Comparison of ENCODE assay signal across 23 cellular contexts in the genomic region with DNA sequence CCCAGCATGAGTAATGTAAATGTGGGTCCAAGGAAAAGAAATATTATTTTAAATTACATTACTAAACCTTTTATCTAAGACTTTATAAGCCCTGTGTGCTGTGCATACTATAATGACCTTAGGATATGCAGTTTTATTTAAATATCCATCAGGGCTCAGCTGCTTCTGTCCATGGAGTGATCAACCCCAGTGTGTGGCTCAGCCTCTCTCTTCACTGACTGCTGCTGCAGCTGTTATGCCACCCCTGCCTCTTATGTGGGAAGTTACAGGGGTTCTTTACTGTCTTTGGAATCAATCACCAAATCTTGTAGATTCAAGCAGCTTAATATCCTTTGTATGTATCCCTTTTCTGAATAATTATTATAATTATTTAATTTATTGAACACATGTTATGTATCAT. TPM values are rescaled to one million over a fixed set of nuclear protein-coding genes. Genes with fewer than 3 reads are reported as not detected.
"Had no signal": no experiment of that assay in that cellular context is flagged by ENCODE, and none has a peak within 500 bp of the region (broad histone marks: within the 10 kb centered on the region; RNA-seq: fewer than 3 reads in every experiment).

No MANE protein-coding gene starts in this region.

- H3K4me3 ChIP-seq: K562 had no signal

- ATAC-seq: K562, SK-N-SH treated with all-trans-retinoic acid at 6 μM for 48 hours had no signal

- H3K4me3 Mint-ChIP-seq: IgD-negative memory B cell had no signal

- H3K4me2 ChIP-seq: KMS-11 had no signal

- H3K27ac ChIP-seq: HL-60, KMS-11 had no signal

- H3K27me3 Mint-ChIP-seq: IgD-negative memory B cell had no signal

- DNase-seq: Kasumi-1, MV-4-11, NCI-H1048, NCI-H1105, NCI-H1417, NCI-H1436 treated with DMSO at 0.1 percent for 48 hours, NCI-H1694, NCI-H187 treated with DMSO at 0.1 percent for 48 hours, NCI-H2029 treated with DMSO at 0.1 percent for 48 hours, NCI-H2107, NCI-H2227 treated with DMSO at 0.1 percent for 48 hours, NCI-H524, NCI-H526 treated with DMSO at 0.1 percent for 48 hours, NCI-H748 treated with DMSO at 0.1 percent for 48 hours, RPMI8226, SHP77 had no signal

- H3K27ac Mint-ChIP-seq: IgD-negative memory B cell had no signal

- H3K4me1 Mint-ChIP-seq: IgD-negative memory B cell had no signal

- H3K9ac ChIP-seq: KMS-11 had no signal

RNA-seq across cellular contexts. Expression of a gene that starts 54.4 kb away (rescaled TPM):
- total RNA-seq: NCI-H460; T-helper 1 cell treated with Interleukin-12 subunit alpha and Interleukin-12 subunit beta and Interleukin-4 antibody, amounts not matched to agents 30 ng/mL and 1 ng/mL, for 36 hours had no signal
- polyA plus RNA-seq: IgD-negative memory B cell had no signal
